Comparison of ENCODE assay signal across 26 cellular contexts in genomic region chr4:2073808-2074481, GRCh38. TPM values are rescaled to one million over a fixed set of nuclear protein-coding genes. Genes with fewer than 3 reads are reported as not detected.
A peak's percentile ranks its signal among the peaks of the same experiment; 100 is the strongest.
DNase-seq lines count a peak whose midpoint lies in the region; ATAC-seq and TF ChIP-seq lines count a peak whose summit lies in the region.
"Had no signal": no experiment of that assay in that cellular context is flagged by ENCODE, and none has a peak within 500 bp of the region (broad histone marks: within the 10 kb centered on the region; RNA-seq: fewer than 3 reads in every experiment).

No MANE protein-coding gene starts in this region.

- no peak for TF ChIP-seq CTCF in neural progenitor cell (IDR thresholded peaks at IDR 0.05)
- TF ChIP-seq CTCF in Caco-2 (IDR thresholded peaks at IDR 0.05; ENCODE audit: insufficient read depth in 1 of 2, low read depth in 1 of 2, low read length in 1 of 2, severe bottlenecking in 1 of 2, unreplicated experiment in 1 of 2): no peak

- CTCF ChIA-PET in Caco-2 (lab: Charles Lee): interaction anchor here (1.6 kb wide), 1 partner anchor 9 kb away, joined by 6 read pairs; no protein-coding TSS in a partner anchor

- POLR2A ChIA-PET in Caco-2 (lab: Charles Lee): no interaction called here

- peaks cover 12% of the 10 kb centered on the region for H3K4me1 ChIP-seq in neural progenitor cell
- H3K4me1 ChIP-seq in Caco-2: peaks cover 12% of the 10 kb centered on the region

- H3K27ac ChIP-seq in cingulate gyrus (ENCODE audit: low read depth, low read length) (peak overlapping the region; percentile 79), neural progenitor cell (no peak overlapping the region)
- H3K27ac ChIP-seq: brain microvascular endothelial cell, skin epidermis had no signal

- H3K4me3 ChIP-seq in neural progenitor cell: no peak overlapping the region
- no peak overlapping the region for H3K4me3 ChIP-seq in Caco-2 (ENCODE audit: low read depth, low read length)
- H3K4me3 ChIP-seq: lung, skin epidermis had no signal

- intact Hi-C loops in Caco-2 (cut with micrococcal nuclease; ENCODE audit: unreplicated experiment): no loop called here

- no peaks in the 10 kb centered on the region for H3K9me3 Mint-ChIP-seq in activated naive CD4-positive, alpha-beta T cell treated with anti-CD3 and anti-CD28 coated beads, Interleukin-2, amount 50 U/mL, for 72 hours
- H3K9me3 Mint-ChIP-seq in neural progenitor cell (no peaks in the 10 kb centered on the region), Caco-2 (ENCODE audit: unreplicated experiment) (no peaks in the 10 kb centered on the region)
- no peaks in the 10 kb centered on the region for H3K9me3 Mint-ChIP-seq in activated T-cell treated with anti-CD3 and anti-CD28 coated beads, Interleukin-2, amount 50 U/mL, for 4 hours
- H3K9me3 Mint-ChIP-seq: activated naive CD4-positive, alpha-beta T cell treated with anti-CD3 and anti-CD28 coated beads for 36 hours; activated T-cell treated with anti-CD3 and anti-CD28 coated beads, Interleukin-2, amount 50 U/mL, for 72 hours; CD8-positive, alpha-beta memory T cell; effector memory CD8-positive, alpha-beta T cell; naive thymus-derived CD8-positive, alpha-beta T cell had no signal

- H4K20me1 ChIP-seq in neural progenitor cell (ENCODE audit: low read depth): no peaks in the 10 kb centered on the region

- no peak overlapping the region for H3K9ac ChIP-seq in neural progenitor cell

- H3K9me3 ChIP-seq in neural progenitor cell (ENCODE audit: low read depth) (no peaks in the 10 kb centered on the region), Caco-2 (no peaks in the 10 kb centered on the region)

- H3K36me3 ChIP-seq in neural progenitor cell (no peaks in the 10 kb centered on the region), Caco-2 (ENCODE audit: control insufficient read depth, insufficient read depth, low read length) (no peaks in the 10 kb centered on the region)
- H3K36me3 ChIP-seq: brain microvascular endothelial cell had no signal

- H2AFZ ChIP-seq in neural progenitor cell (replicated peaks): no peak overlapping the region

- no peak overlapping the region for H3K27ac Mint-ChIP-seq in activated naive CD4-positive, alpha-beta T cell treated with anti-CD3 and anti-CD28 coated beads, Interleukin-2, amount 50 U/mL, for 72 hours
- peak overlapping the region; percentile 50 for H3K27ac Mint-ChIP-seq in neural progenitor cell
- no peak overlapping the region for H3K27ac Mint-ChIP-seq in Caco-2 (ENCODE audit: unreplicated experiment)
- H3K27ac Mint-ChIP-seq: activated naive CD4-positive, alpha-beta T cell treated with anti-CD3 and anti-CD28 coated beads for 36 hours; activated T-cell treated with anti-CD3 and anti-CD28 coated beads, Interleukin-2, amount 50 U/mL, for 72 hours; B cell; CD8-positive, alpha-beta memory T cell; effector memory CD8-positive, alpha-beta T cell; naive thymus-derived CD8-positive, alpha-beta T cell had no signal

- H3K27me3 Mint-ChIP-seq in neural progenitor cell (ENCODE audit: insufficient read depth, low read depth) (peaks cover 11% of the 10 kb centered on the region), Caco-2 (ENCODE audit: insufficient read depth, unreplicated experiment) (no peaks in the 10 kb centered on the region)
- peaks cover 5% of the 10 kb centered on the region for H3K27me3 Mint-ChIP-seq in activated T-cell treated with anti-CD3 and anti-CD28 coated beads, Interleukin-2, amount 50 U/mL, for 4 hours (ENCODE audit: low read depth)
- H3K27me3 Mint-ChIP-seq: B cell; CD8-positive, alpha-beta memory T cell had no signal

- H3K36me3 Mint-ChIP-seq in activated naive CD4-positive, alpha-beta T cell treated with anti-CD3 and anti-CD28 coated beads, Interleukin-2, amount 50 U/mL, for 72 hours: no peaks in the 10 kb centered on the region
- no peaks in the 10 kb centered on the region for H3K36me3 Mint-ChIP-seq in neural progenitor cell
- H3K36me3 Mint-ChIP-seq in Caco-2 (ENCODE audit: insufficient read depth, unreplicated experiment): peaks cover 6% of the 10 kb centered on the region
- no peaks in the 10 kb centered on the region for H3K36me3 Mint-ChIP-seq in activated T-cell treated with anti-CD3 and anti-CD28 coated beads, Interleukin-2, amount 50 U/mL, for 4 hours (ENCODE audit: insufficient read depth)
- H3K36me3 Mint-ChIP-seq: CD8-positive, alpha-beta memory T cell; naive thymus-derived CD8-positive, alpha-beta T cell had no signal

- H3K4me1 Mint-ChIP-seq in neural progenitor cell (peaks cover 38% of the 10 kb centered on the region), Caco-2 (ENCODE audit: low read depth, unreplicated experiment) (no peaks in the 10 kb centered on the region)
- H3K4me1 Mint-ChIP-seq in activated T-cell treated with anti-CD3 and anti-CD28 coated beads, Interleukin-2, amount 50 U/mL, for 4 hours (ENCODE audit: low read depth): no peaks in the 10 kb centered on the region
- H3K4me1 Mint-ChIP-seq: B cell; CD8-positive, alpha-beta memory T cell; naive thymus-derived CD8-positive, alpha-beta T cell had no signal

- H3K4me3 Mint-ChIP-seq in neural progenitor cell (no peak overlapping the region), Caco-2 (ENCODE audit: unreplicated experiment) (no peak overlapping the region)
- no peak overlapping the region for H3K4me3 Mint-ChIP-seq in activated T-cell treated with anti-CD3 and anti-CD28 coated beads, Interleukin-2, amount 50 U/mL, for 4 hours
- H3K4me3 Mint-ChIP-seq: activated naive CD4-positive, alpha-beta T cell treated with anti-CD3 and anti-CD28 coated beads for 36 hours; activated T-cell treated with anti-CD3 and anti-CD28 coated beads, Interleukin-2, amount 50 U/mL, for 72 hours; B cell; CD8-positive, alpha-beta memory T cell; effector memory CD8-positive, alpha-beta T cell; naive thymus-derived CD8-positive, alpha-beta T cell had no signal

- no peaks in the 10 kb centered on the region for H3K27me3 ChIP-seq in neural progenitor cell
- H3K27me3 ChIP-seq in Caco-2 (replicated peaks; ENCODE audit: control insufficient read depth, insufficient read depth, low read length): no peaks in the 10 kb centered on the region
- H3K27me3 ChIP-seq: brain microvascular endothelial cell had no signal

- no peak for DNase-seq in activated naive CD4-positive, alpha-beta T cell treated with anti-CD3 and anti-CD28 coated beads, Interleukin-2, amount 50 U/mL, for 72 hours (ENCODE audit: low spot score in 2 of 2)
- no peak for DNase-seq in activated naive CD4-positive, alpha-beta T cell (lab: John Stamatoyannopoulos, UW)
- no peak for DNase-seq in neural progenitor cell (ENCODE audit: low spot score)
- no peak for DNase-seq in Caco-2
- no peak for DNase-seq in activated T-cell treated with anti-CD3 and anti-CD28 coated beads, Interleukin-2, amount 50 U/mL, for 4 hours
- DNase-seq: activated CD4-positive, alpha-beta T cell treated with anti-CD3 and anti-CD28 coated beads, Interleukin-2, amount 50 U/mL, for 48 hours; activated CD4-positive, CD25-positive, alpha-beta regulatory T cell treated with anti-CD3 and anti-CD28 coated beads, Interleukin-2, amount 50 U/mL, for 72 hours; activated naive CD4-positive, alpha-beta T cell treated with anti-CD3 and anti-CD28 coated beads for 36 hours; activated T-cell treated with anti-CD3 and anti-CD28 coated beads, Interleukin-2, amount 50 U/mL, for 72 hours; amniotic stem cell; brain microvascular endothelial cell; DMS153; effector memory CD8-positive, alpha-beta T cell; foreskin fibroblast; naive thymus-derived CD8-positive, alpha-beta T cell; NCI-H2029; NCI-H524 treated with DMSO at 0.1 percent for 48 hours; SHP77; stimulated activated naive CD4-positive, alpha-beta T cell had no signal

- no TSS peak for BruUV-seq in Caco-2 (replicated peaks; lab: Mats Ljungman, UMichigan)

- no peaks in the 10 kb centered on the region for H3K79me2 ChIP-seq in neural progenitor cell (ENCODE audit: low read depth)

- no peak overlapping the region for H3K4me2 ChIP-seq in neural progenitor cell

- H3F3A ChIP-seq in neural progenitor cell (ENCODE audit: low read depth): no peaks in the 10 kb centered on the region

- no peak for TF ChIP-seq POLR2A in GM18505 (IDR thresholded peaks at IDR 0.05; ENCODE audit: borderline replicate concordance, extremely low read depth, insufficient read depth, insufficient read length)

- peak; percentile 9 to 14 for ATAC-seq in activated naive CD4-positive, alpha-beta T cell treated with anti-CD3 and anti-CD28 coated beads, Interleukin-2, amount 50 U/mL, for 72 hours
- ATAC-seq in GM19023 (IDR thresholded peaks at IDR 0.05; ENCODE audit: unreplicated experiment) (no peak), GM18505 (IDR thresholded peaks at IDR 0.05; ENCODE audit: unreplicated experiment) (no peak)
- ATAC-seq in activated T-cell treated with anti-CD3 and anti-CD28 coated beads, Interleukin-2, amount 50 U/mL, for 4 hours: no peak
- ATAC-seq: activated T-cell treated with anti-CD3 and anti-CD28 coated beads, Interleukin-2, amount 50 U/mL, for 72 hours; effector memory CD8-positive, alpha-beta T cell; naive thymus-derived CD8-positive, alpha-beta T cell had no signal

RNA-seq across cellular contexts. Expression of gene NAT8L, which starts 14.8 kb away (rescaled TPM):
- under 1 TPM in 1 of 2 donors, not detected in 1; 0.99 TPM for total RNA-seq in activated naive CD4-positive, alpha-beta T cell treated with anti-CD3 and anti-CD28 coated beads, Interleukin-2, amount 50 U/mL, for 72 hours
- total RNA-seq in neural progenitor cell (ENCODE audit: low replicate concordance): 0.62 and 3.4 TPM in 2 replicates
- total RNA-seq in Caco-2 (2022): 6.2 and 6.6 TPM in 2 replicates
- total RNA-seq in activated T-cell treated with anti-CD3 and anti-CD28 coated beads, Interleukin-2, amount 50 U/mL, for 4 hours: 1 to 10 TPM in 1 of 3 donors, under 1 TPM in 2; 0.71 to 1.2 (median 0.82) TPM

Comparison
In these comparisons a context has a peak if more than half of its experiments do, and no peak if none do; other contexts are left out.
1. ATAC-seq: peak in activated naive CD4-positive, alpha-beta T cell treated with anti-CD3 and anti-CD28 coated beads, Interleukin-2, amount 50 U/mL, for 72 hours (2 of 2); none in GM19023 (single experiment), GM18505 (single experiment) and activated T-cell treated with anti-CD3 and anti-CD28 coated beads, Interleukin-2, amount 50 U/mL, for 4 hours (0 of 2).